8 cellular contexts compared by ENCODE assay signal in the genomic region with DNA sequence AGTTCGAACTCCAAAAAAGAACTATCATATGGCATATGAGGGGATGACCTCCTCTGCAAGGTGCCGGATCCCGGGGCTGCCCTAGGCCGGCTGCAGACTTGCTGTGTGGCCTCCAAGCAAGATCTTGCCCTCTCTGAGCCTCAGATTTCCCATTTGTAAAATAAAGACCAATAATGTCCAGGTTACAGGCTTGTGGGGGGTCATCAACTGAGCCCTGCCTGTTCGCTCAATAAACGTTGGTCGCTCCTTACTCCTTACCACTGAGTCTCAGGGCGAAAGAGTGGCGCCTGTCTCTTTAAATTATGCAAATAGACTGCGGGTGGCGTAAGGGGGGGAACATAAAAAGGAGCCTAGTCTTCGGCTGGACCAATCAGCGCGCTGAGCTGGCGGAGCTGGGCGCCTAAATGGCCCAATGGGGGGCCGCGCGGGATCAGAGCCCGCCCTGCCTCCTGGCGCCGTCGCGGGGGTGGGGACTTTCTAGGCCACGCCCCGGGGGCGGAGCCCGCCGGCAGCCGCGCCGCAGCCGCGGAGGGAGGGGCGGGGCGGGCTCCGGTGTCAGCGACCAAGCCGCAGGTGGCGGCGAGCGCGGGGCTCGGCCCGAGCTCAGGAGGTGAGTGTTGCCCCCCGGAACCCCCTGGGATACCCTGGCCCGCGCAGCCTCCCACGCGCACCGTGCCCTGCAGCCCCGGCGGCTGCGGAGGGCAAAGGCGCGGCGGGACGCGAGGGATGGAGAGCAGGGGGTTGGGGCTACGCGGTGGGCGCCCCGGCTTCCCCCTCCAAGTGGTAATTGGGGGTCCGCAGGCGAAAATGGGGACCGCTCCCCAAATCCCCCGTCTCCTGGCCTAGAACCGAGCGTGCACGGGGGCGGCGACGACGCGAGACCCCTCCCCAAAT. TPM values are rescaled to one million over a fixed set of nuclear protein-coding genes. Genes with fewer than 3 reads are reported as not detected.
DNase-seq lines count a peak whose midpoint lies in the region; ATAC-seq and TF ChIP-seq lines count a peak whose summit lies in the region.

No MANE protein-coding gene starts in this region.

- H3K27ac Mint-ChIP-seq in WTC11 = no peak overlapping the region
- peak overlapping the region; percentile 65 to 86 (median 76) for H3K27ac Mint-ChIP-seq in immature natural killer cell

- H3K4me3 ChIP-seq in cardiac fibroblast (replicated peaks in 1 of 2; ENCODE audit: low read depth in 2 of 2, low read length in 2 of 2) = peak overlapping the region; percentile 34 to 50

- H3K4me1 Mint-ChIP-seq in WTC11 (peaks cover 9% of the 10 kb centered on the region), immature natural killer cell (peaks cover 47 to 48% of the 10 kb centered on the region in 2 donors)

- H3K4me3 Mint-ChIP-seq in WTC11 (peak overlapping the region; percentile 66), immature natural killer cell (peak overlapping the region; percentile 84 to 95 (median 93))

- TF ChIP-seq CTCF in WTC11 (IDR thresholded peaks at IDR 0.05) (no peak), cardiac fibroblast (IDR thresholded peaks at IDR 0.05; ENCODE audit: low read depth, low read length) (no peak)

- peak; percentile 85 for ATAC-seq in GM18909 (IDR thresholded peaks at IDR 0.05; ENCODE audit: poor library complexity, unreplicated experiment)
- ATAC-seq in HG03175 (IDR thresholded peaks at IDR 0.05; ENCODE audit: unreplicated experiment) = peak; percentile 75
- ATAC-seq in WTC11 = peak; percentile 99

- H3K36me3 Mint-ChIP-seq in WTC11 (no peaks in the 10 kb centered on the region), immature natural killer cell (no peaks in the 10 kb centered on the region)

- POLR2A ChIA-PET in WTC11 (lab: Charles Lee) = interaction anchor here (0.7 kb wide), 3 partner anchors 11 to 174 kb away, joined by 3 to 5 read pairs (median 3); no protein-coding TSS in a partner anchor

- H3K9me3 Mint-ChIP-seq in WTC11 (no peaks in the 10 kb centered on the region), immature natural killer cell (no peaks in the 10 kb centered on the region)

- DNase-seq in ACHN (peak; percentile 90), NCI-H2227 treated with DMSO at 0.1 percent for 48 hours (lab: John Stamatoyannopoulos, UW) (peak; percentile 72), WTC11 (ENCODE audit: low spot score) (peak; percentile 94), cardiac fibroblast (ENCODE audit: low read depth in 2 of 2) (peak; percentile 93 to 94), immature natural killer cell (peak; percentile 93 to 95 (median 95)), smooth muscle cell of the brain vasculature (ENCODE audit: low read depth, low spot score) (peak; percentile 82)

- CTCF ChIA-PET in WTC11 (lab: Charles Lee) = interaction anchor here (0.6 to 2.7 kb wide), 12 partner anchors 19 to 251 kb away, joined by 3 to 27 read pairs (median 4); a partner anchor contains a TSS

- peaks cover 12% of the 10 kb centered on the region for H3K27me3 Mint-ChIP-seq in WTC11 (ENCODE audit: low read depth)
- H3K27me3 Mint-ChIP-seq in immature natural killer cell (ENCODE audit: low read depth in 3 of 3) = peaks cover 0 to 10% (median 4%) of the 10 kb centered on the region in 3 donors

- in situ Hi-C loops in ACHN (cut with HindIII; ENCODE audit: low pct_ligation_motif_present, low pct_unique_long_range_greater_than_20kb, low sequenced_read_pairs) = no loop called here

TF ChIP-seq in WTC11, 78 proteins besides CTCF, POLR2A, EP300 and RAD21 (continues in another document):
- TF ChIP-seq, protein P1, sequence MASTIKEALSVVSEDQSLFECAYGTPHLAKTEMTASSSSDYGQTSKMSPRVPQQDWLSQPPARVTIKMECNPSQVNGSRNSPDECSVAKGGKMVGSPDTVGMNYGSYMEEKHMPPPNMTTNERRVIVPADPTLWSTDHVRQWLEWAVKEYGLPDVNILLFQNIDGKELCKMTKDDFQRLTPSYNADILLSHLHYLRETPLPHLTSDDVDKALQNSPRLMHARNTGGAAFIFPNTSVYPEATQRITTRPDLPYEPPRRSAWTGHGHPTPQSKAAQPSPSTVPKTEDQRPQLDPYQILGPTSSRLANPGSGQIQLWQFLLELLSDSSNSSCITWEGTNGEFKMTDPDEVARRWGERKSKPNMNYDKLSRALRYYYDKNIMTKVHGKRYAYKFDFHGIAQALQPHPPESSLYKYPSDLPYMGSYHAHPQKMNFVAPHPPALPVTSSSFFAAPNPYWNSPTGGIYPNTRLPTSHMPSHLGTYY (CRISPR knock-in tag; IDR thresholded peaks at IDR 0.05) = no peak
- TF ChIP-seq, protein P2, sequence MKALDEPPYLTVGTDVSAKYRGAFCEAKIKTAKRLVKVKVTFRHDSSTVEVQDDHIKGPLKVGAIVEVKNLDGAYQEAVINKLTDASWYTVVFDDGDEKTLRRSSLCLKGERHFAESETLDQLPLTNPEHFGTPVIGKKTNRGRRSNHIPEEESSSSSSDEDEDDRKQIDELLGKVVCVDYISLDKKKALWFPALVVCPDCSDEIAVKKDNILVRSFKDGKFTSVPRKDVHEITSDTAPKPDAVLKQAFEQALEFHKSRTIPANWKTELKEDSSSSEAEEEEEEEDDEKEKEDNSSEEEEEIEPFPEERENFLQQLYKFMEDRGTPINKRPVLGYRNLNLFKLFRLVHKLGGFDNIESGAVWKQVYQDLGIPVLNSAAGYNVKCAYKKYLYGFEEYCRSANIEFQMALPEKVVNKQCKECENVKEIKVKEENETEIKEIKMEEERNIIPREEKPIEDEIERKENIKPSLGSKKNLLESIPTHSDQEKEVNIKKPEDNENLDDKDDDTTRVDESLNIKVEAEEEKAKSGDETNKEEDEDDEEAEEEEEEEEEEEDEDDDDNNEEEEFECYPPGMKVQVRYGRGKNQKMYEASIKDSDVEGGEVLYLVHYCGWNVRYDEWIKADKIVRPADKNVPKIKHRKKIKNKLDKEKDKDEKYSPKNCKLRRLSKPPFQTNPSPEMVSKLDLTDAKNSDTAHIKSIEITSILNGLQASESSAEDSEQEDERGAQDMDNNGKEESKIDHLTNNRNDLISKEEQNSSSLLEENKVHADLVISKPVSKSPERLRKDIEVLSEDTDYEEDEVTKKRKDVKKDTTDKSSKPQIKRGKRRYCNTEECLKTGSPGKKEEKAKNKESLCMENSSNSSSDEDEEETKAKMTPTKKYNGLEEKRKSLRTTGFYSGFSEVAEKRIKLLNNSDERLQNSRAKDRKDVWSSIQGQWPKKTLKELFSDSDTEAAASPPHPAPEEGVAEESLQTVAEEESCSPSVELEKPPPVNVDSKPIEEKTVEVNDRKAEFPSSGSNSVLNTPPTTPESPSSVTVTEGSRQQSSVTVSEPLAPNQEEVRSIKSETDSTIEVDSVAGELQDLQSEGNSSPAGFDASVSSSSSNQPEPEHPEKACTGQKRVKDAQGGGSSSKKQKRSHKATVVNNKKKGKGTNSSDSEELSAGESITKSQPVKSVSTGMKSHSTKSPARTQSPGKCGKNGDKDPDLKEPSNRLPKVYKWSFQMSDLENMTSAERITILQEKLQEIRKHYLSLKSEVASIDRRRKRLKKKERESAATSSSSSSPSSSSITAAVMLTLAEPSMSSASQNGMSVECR (CRISPR knock-in tag; IDR thresholded peaks at IDR 0.05; ENCODE audit: borderline replicate concordance) = no peak
- no peak for TF ChIP-seq RELA (CRISPR knock-in tag; IDR thresholded peaks at IDR 0.05; ENCODE audit: borderline replicate concordance)
- TF ChIP-seq, protein P3, sequence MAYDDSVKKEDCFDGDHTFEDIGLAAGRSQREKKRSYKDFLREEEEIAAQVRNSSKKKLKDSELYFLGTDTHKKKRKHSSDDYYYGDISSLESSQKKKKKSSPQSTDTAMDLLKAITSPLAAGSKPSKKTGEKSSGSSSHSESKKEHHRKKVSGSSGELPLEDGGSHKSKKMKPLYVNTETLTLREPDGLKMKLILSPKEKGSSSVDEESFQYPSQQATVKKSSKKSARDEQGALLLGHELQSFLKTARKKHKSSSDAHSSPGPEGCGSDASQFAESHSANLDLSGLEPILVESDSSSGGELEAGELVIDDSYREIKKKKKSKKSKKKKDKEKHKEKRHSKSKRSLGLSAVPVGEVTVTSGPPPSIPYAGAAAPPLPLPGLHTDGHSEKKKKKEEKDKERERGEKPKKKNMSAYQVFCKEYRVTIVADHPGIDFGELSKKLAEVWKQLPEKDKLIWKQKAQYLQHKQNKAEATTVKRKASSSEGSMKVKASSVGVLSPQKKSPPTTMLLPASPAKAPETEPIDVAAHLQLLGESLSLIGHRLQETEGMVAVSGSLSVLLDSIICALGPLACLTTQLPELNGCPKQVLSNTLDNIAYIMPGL (CRISPR knock-in tag; IDR thresholded peaks at IDR 0.05) = no peak
- TF ChIP-seq ELF4 (CRISPR knock-in tag; IDR thresholded peaks at IDR 0.05; ENCODE audit: low read depth) = no peak
- TF ChIP-seq, protein P4, sequence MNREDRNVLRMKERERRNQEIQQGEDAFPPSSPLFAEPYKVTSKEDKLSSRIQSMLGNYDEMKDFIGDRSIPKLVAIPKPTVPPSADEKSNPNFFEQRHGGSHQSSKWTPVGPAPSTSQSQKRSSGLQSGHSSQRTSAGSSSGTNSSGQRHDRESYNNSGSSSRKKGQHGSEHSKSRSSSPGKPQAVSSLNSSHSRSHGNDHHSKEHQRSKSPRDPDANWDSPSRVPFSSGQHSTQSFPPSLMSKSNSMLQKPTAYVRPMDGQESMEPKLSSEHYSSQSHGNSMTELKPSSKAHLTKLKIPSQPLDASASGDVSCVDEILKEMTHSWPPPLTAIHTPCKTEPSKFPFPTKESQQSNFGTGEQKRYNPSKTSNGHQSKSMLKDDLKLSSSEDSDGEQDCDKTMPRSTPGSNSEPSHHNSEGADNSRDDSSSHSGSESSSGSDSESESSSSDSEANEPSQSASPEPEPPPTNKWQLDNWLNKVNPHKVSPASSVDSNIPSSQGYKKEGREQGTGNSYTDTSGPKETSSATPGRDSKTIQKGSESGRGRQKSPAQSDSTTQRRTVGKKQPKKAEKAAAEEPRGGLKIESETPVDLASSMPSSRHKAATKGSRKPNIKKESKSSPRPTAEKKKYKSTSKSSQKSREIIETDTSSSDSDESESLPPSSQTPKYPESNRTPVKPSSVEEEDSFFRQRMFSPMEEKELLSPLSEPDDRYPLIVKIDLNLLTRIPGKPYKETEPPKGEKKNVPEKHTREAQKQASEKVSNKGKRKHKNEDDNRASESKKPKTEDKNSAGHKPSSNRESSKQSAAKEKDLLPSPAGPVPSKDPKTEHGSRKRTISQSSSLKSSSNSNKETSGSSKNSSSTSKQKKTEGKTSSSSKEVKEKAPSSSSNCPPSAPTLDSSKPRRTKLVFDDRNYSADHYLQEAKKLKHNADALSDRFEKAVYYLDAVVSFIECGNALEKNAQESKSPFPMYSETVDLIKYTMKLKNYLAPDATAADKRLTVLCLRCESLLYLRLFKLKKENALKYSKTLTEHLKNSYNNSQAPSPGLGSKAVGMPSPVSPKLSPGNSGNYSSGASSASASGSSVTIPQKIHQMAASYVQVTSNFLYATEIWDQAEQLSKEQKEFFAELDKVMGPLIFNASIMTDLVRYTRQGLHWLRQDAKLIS (CRISPR knock-in tag; IDR thresholded peaks at IDR 0.05; ENCODE audit: borderline replicate concordance) = no peak

RNA-seq across cellular contexts. Expression of a gene that starts 3.8 kb away (rescaled TPM):
- total RNA-seq in WTC11 (2021) = 22.8 to 26.8 TPM (median 25.1 TPM) in 3 replicates
- polyA plus RNA-seq in immature natural killer cell = 10 to 100 TPM in 1 of 3 donors, 1 to 10 TPM in 2; 2.0 to 27.0 (median 6.7) TPM

RNA-seq across cellular contexts. Expression of a gene that starts 28.2 kb away (rescaled TPM):
- total RNA-seq in WTC11 (2021) = 115 to 124 TPM (median 120 TPM) in 3 replicates
- polyA plus RNA-seq in immature natural killer cell = 10 to 100 TPM; 14.7 to 51.5 (median 17.7) TPM

RNA-seq across cellular contexts. Expression of a gene that starts 47.5 kb away (rescaled TPM):
- total RNA-seq in WTC11 (2021) = 1.2 to 1.9 TPM (median 1.3 TPM) in 3 replicates
- not detected for polyA plus RNA-seq in immature natural killer cell

RNA-seq across cellular contexts. Expression of a gene that starts 59.3 kb away (rescaled TPM):
- 40.7 to 42.9 TPM (median 41.1 TPM) in 3 replicates for total RNA-seq in WTC11 (2021)
- polyA plus RNA-seq in immature natural killer cell = not detected

Comparison
In these comparisons a context has a peak if more than half of its experiments do, and no peak if none do; other contexts are left out.
1. Peak in every context shown above with its lines: DNase-seq, ATAC-seq and H3K4me3 ChIP-seq.